21 cellular contexts compared by ENCODE assay signal in genomic region chr10:124593431-124593985, GRCh38.
"Had no signal": no experiment of that assay in that cellular context is flagged by ENCODE, and none has a peak within 500 bp of the region (broad histone marks: within the 10 kb centered on the region; RNA-seq: fewer than 3 reads in every experiment).

No MANE protein-coding gene starts in this region.

- H3K9ac ChIP-seq: parathyroid adenoma had no signal

- H3K36me3 ChIP-seq: lower lobe of right lung, neutrophil, tibial nerve had no signal

- ATAC-seq: activated CD4-positive, CD25-positive, alpha-beta regulatory T cell treated with anti-CD3 and anti-CD28 coated beads, Interleukin-2, amount 50 U/mL, for 24 hours; foreskin keratinocyte; left colon; lower lobe of right lung; naive thymus-derived CD4-positive, alpha-beta T cell; SK-N-SH treated with all-trans-retinoic acid at 6 μM for 48 hours; stimulated activated naive CD8-positive, alpha-beta T cell treated with anti-CD3 and anti-CD28 coated beads, Interleukin-15, amount 100 ng/mL, for 72 hours had no signal

- H3K9me3 ChIP-seq: lower lobe of right lung, neutrophil had no signal

- H3K4me3 ChIP-seq: lower lobe of right lung, tibial nerve had no signal

- H3K79me2 ChIP-seq: parathyroid adenoma had no signal

- H3K4me1 Mint-ChIP-seq: activated CD4-positive, alpha-beta memory T cell treated with anti-CD3 and anti-CD28 coated beads, Interleukin-2, amount 10 ng/mL, durations not matched to agents 7 days and 5 days; activated CD4-positive, alpha-beta T cell treated with anti-CD3 and anti-CD28 coated beads, Interleukin-2, amount 10 ng/mL, durations not matched to agents 24 days and 14 days had no signal

- H3K27me3 ChIP-seq: tibial nerve had no signal

- H3K27me3 Mint-ChIP-seq: activated CD4-positive, alpha-beta T cell treated with anti-CD3 and anti-CD28 coated beads, Interleukin-2, amount 10 ng/mL, durations not matched to agents 24 days and 14 days; activated naive CD4-positive, alpha-beta T cell treated with anti-CD3 and anti-CD28 coated beads, Interleukin-2, amount 50 U/mL, for 24 hours; brain; naive thymus-derived CD4-positive, alpha-beta T cell; stimulated activated naive CD8-positive, alpha-beta T cell treated with anti-CD3 and anti-CD28 coated beads, Interleukin-15, amount 100 ng/mL, for 72 hours had no signal

- H2AFZ ChIP-seq: parathyroid adenoma had no signal

- H3K27ac ChIP-seq: foreskin keratinocyte, lower lobe of right lung, neutrophil, parathyroid adenoma, VCaP had no signal

- H3K4me1 ChIP-seq: foreskin keratinocyte had no signal

- H3K9me3 Mint-ChIP-seq: activated CD4-positive, alpha-beta memory T cell treated with anti-CD3 and anti-CD28 coated beads, Interleukin-2, amount 10 ng/mL, durations not matched to agents 7 days and 5 days; activated CD4-positive, alpha-beta T cell treated with anti-CD3 and anti-CD28 coated beads, Interleukin-2, amount 10 ng/mL, durations not matched to agents 24 days and 14 days; activated naive CD4-positive, alpha-beta T cell treated with anti-CD3 and anti-CD28 coated beads, Interleukin-2, amount 50 U/mL, for 24 hours had no signal

- DNase-seq: activated CD4-positive, alpha-beta memory T cell treated with anti-CD3 and anti-CD28 coated beads, Interleukin-2, amount 10 ng/mL, durations not matched to agents 7 days and 5 days; activated CD4-positive, alpha-beta T cell treated with anti-CD3 and anti-CD28 coated beads, Interleukin-2, amount 10 ng/mL, durations not matched to agents 24 days and 14 days; activated gamma-delta T cell; anterior cingulate cortex; effector CD8-positive, alpha-beta T cell; foreskin keratinocyte; hippocampal formation; left colon; lower lobe of right lung; naive thymus-derived CD4-positive, alpha-beta T cell; stimulated activated CD4-positive, alpha-beta T cell treated with anti-CD3 and anti-CD28 coated beads, Interleukin-12 subunit alpha, Interleukin-12 subunit beta, amount 100 ng/mL, for 4 hours; stimulated activated CD4-positive, alpha-beta T cell treated with anti-CD3 and anti-CD28 coated beads, Interleukin-4, amount 100 ng/mL, for 4 hours; stimulated activated naive CD8-positive, alpha-beta T cell treated with anti-CD3 and anti-CD28 coated beads, Interleukin-15, amount 100 ng/mL, for 72 hours had no signal

- H3K4me3 Mint-ChIP-seq: activated CD4-positive, alpha-beta memory T cell treated with anti-CD3 and anti-CD28 coated beads, Interleukin-2, amount 10 ng/mL, durations not matched to agents 7 days and 5 days; activated CD4-positive, alpha-beta T cell treated with anti-CD3 and anti-CD28 coated beads, Interleukin-2, amount 10 ng/mL, durations not matched to agents 24 days and 14 days; activated naive CD4-positive, alpha-beta T cell treated with anti-CD3 and anti-CD28 coated beads, Interleukin-2, amount 50 U/mL, for 24 hours; brain; naive thymus-derived CD4-positive, alpha-beta T cell; stimulated activated naive CD8-positive, alpha-beta T cell treated with anti-CD3 and anti-CD28 coated beads, Interleukin-15, amount 100 ng/mL, for 72 hours had no signal

- H3K27ac Mint-ChIP-seq: activated CD4-positive, alpha-beta memory T cell treated with anti-CD3 and anti-CD28 coated beads, Interleukin-2, amount 10 ng/mL, durations not matched to agents 7 days and 5 days; activated CD4-positive, alpha-beta T cell treated with anti-CD3 and anti-CD28 coated beads, Interleukin-2, amount 10 ng/mL, durations not matched to agents 24 days and 14 days; activated naive CD4-positive, alpha-beta T cell treated with anti-CD3 and anti-CD28 coated beads, Interleukin-2, amount 50 U/mL, for 24 hours; brain; naive thymus-derived CD4-positive, alpha-beta T cell; stimulated activated naive CD8-positive, alpha-beta T cell treated with anti-CD3 and anti-CD28 coated beads, Interleukin-15, amount 100 ng/mL, for 72 hours had no signal
